ENCODE assay signal across 9 cellular contexts in the genomic region with DNA sequence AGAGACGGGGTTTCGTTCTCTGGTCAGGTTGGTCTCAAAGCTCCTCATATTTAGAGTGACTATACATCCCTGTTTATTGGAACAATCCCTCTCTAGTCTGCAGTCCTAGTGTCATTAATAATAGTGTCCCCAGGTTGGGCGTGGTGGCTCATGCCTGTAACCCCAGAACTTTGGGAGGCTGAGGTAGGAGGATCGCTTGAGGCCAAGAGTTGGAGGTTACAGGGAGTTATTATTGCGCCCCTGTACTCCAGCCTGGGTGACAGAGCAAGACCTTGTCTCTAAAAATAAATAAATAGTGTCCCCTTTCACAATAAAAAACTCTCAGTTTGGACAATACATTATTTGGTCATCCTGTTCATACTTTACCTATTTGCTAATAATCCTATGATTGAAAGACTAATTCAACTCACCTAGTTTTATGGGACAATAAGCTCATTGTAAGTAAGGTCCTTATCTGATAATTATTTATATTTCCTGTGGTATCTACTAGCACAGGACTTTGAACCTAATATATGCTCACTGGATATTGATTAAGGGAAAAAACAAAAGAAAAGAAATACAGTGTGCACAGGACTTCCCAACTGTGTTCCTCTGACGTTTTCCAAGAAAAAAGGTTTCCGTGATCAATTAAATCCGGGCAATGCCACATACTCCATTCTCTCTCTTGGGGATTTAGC. TPM values are rescaled to one million over a fixed set of nuclear protein-coding genes. Genes with fewer than 3 reads are reported as not detected.
"Had no signal": no experiment of that assay in that cellular context is flagged by ENCODE, and none has a peak within 500 bp of the region (broad histone marks: within the 10 kb centered on the region; RNA-seq: fewer than 3 reads in every experiment).

No MANE protein-coding gene starts in this region.

RNA-seq across cellular contexts. Expression of a gene that starts 13.7 kb away (rescaled TPM):
- total RNA-seq: chondrocyte, colonic mucosa, dermis blood vessel endothelial cell, dermis microvascular lymphatic vessel endothelial cell, endodermal cell, endothelial cell of umbilical vein, epithelial cell of proximal tubule, glomerular endothelial cell had no signal
- polyA plus RNA-seq: endothelial cell of umbilical vein, fibroblast of lung had no signal
